ENCODE assay signal across 8 cellular contexts in genomic region chr1:72283204-72284083, GRCh38. TPM values are rescaled to one million over a fixed set of nuclear protein-coding genes. Genes with fewer than 3 reads are reported as not detected.
DNase-seq lines count a peak whose midpoint lies in the region; ATAC-seq lines count a peak whose summit lies in the region.

No MANE protein-coding gene starts in this region.

- H3K9me3 Mint-ChIP-seq in T-helper 2 cell treated with Interferon-gamma antibody and Interleukin-4, amounts not matched to agents 5 μg/mL and 100 μg/mL, for 36 hours = no peaks in the 10 kb centered on the region

- H3K27me3 Mint-ChIP-seq in T-helper 2 cell treated with Interferon-gamma antibody and Interleukin-4, amounts not matched to agents 5 μg/mL and 100 μg/mL, for 36 hours (ENCODE audit: low read depth) = peaks cover 28% of the 10 kb centered on the region

- H3K4me3 Mint-ChIP-seq in T-helper 2 cell treated with Interferon-gamma antibody and Interleukin-4, amounts not matched to agents 5 μg/mL and 100 μg/mL, for 36 hours = no peak overlapping the region

- in situ Hi-C loops in Caki2 (cut with HindIII; ENCODE audit: low pct_unique_long_range_greater_than_20kb, low sequenced_read_pairs) = no loop called here

- H3K4me1 Mint-ChIP-seq in T-helper 2 cell treated with Interferon-gamma antibody and Interleukin-4, amounts not matched to agents 5 μg/mL and 100 μg/mL, for 36 hours (ENCODE audit: low read depth) = peaks cover 9% of the 10 kb centered on the region

- H3K36me3 Mint-ChIP-seq in T-helper 2 cell treated with Interferon-gamma antibody and Interleukin-4, amounts not matched to agents 5 μg/mL and 100 μg/mL, for 36 hours (ENCODE audit: low read depth) = no peaks in the 10 kb centered on the region

- H3K27ac Mint-ChIP-seq in T-helper 2 cell treated with Interferon-gamma antibody and Interleukin-4, amounts not matched to agents 5 μg/mL and 100 μg/mL, for 36 hours = no peak overlapping the region

- peak; percentile 18 for ATAC-seq in GM21786 (IDR thresholded peaks at IDR 0.05; ENCODE audit: unreplicated experiment)

- DNase-seq in Caki2 (ENCODE audit: low read depth) (peak; percentile 51), NCI-H1105 (lab: John Stamatoyannopoulos, UW) (peak; percentile 79), SKM-1 (lab: John Stamatoyannopoulos, UW; ENCODE audit: unreplicated experiment) (peak; percentile 37), dedifferentiated amniotic fluid mesenchymal stem cell (ENCODE audit: extremely low spot score) (peak; percentile 65), kidney tubule cell (ENCODE audit: low spot score) (peak; percentile 81), smooth muscle cell of the brain vasculature (ENCODE audit: low read depth, low spot score) (peak; percentile 47)
- DNase-seq in T-helper 2 cell treated with Interferon-gamma antibody and Interleukin-4, amounts not matched to agents 5 μg/mL and 100 μg/mL, for 36 hours (ENCODE audit: low spot score) = no peak

RNA-seq across cellular contexts. Expression of gene NEGR1, which starts 1.1 kb away (rescaled TPM):
- 0.03 and 0.09 TPM in 2 replicates for total RNA-seq in Caki2 (2014; rRNA removed; shearing (Covaris generic); ENCODE audit: low replicate concordance)
